Comparison of ENCODE assay signal across 1 cellular context in the genomic region with DNA sequence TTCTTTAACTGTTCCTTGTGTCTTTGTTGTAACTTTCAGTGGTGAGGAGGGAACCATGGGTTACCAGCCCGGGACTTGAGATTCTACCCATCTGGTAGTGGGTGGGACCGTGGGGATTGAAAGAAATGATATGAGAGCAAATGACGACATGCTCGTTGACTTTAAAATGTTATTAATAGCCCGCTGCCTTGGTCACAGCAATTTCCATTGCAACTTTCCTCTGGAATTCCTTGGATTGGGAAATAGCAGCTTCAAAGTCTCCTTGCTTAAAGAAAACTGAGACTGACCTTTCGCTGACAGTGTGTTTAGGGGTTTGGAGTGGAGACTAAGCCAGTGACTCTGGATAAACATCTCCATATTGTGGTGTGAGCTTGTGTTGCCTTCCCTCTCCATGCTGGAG.
TF ChIP-seq lines count a peak whose summit lies in the region.

No MANE protein-coding gene starts in this region.

TF ChIP-seq in GM23338, 12 proteins besides CTCF, POLR2A, EP300 and RAD21 (continued from another document):
- TF ChIP-seq, protein P1, sequence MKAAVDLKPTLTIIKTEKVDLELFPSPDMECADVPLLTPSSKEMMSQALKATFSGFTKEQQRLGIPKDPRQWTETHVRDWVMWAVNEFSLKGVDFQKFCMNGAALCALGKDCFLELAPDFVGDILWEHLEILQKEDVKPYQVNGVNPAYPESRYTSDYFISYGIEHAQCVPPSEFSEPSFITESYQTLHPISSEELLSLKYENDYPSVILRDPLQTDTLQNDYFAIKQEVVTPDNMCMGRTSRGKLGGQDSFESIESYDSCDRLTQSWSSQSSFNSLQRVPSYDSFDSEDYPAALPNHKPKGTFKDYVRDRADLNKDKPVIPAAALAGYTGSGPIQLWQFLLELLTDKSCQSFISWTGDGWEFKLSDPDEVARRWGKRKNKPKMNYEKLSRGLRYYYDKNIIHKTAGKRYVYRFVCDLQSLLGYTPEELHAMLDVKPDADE (IDR thresholded peaks at IDR 0.05), result no peak
- TF ChIP-seq, protein P2, sequence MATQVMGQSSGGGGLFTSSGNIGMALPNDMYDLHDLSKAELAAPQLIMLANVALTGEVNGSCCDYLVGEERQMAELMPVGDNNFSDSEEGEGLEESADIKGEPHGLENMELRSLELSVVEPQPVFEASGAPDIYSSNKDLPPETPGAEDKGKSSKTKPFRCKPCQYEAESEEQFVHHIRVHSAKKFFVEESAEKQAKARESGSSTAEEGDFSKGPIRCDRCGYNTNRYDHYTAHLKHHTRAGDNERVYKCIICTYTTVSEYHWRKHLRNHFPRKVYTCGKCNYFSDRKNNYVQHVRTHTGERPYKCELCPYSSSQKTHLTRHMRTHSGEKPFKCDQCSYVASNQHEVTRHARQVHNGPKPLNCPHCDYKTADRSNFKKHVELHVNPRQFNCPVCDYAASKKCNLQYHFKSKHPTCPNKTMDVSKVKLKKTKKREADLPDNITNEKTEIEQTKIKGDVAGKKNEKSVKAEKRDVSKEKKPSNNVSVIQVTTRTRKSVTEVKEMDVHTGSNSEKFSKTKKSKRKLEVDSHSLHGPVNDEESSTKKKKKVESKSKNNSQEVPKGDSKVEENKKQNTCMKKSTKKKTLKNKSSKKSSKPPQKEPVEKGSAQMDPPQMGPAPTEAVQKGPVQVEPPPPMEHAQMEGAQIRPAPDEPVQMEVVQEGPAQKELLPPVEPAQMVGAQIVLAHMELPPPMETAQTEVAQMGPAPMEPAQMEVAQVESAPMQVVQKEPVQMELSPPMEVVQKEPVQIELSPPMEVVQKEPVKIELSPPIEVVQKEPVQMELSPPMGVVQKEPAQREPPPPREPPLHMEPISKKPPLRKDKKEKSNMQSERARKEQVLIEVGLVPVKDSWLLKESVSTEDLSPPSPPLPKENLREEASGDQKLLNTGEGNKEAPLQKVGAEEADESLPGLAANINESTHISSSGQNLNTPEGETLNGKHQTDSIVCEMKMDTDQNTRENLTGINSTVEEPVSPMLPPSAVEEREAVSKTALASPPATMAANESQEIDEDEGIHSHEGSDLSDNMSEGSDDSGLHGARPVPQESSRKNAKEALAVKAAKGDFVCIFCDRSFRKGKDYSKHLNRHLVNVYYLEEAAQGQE (IDR thresholded peaks at IDR 0.05; ENCODE audit: unreplicated experiment), result no peak
- no peak for TF ChIP-seq ZNF114 (CRISPR knock-in tag; IDR thresholded peaks at IDR 0.05)
- TF ChIP-seq CREB1 (CRISPR knock-in tag; IDR thresholded peaks at IDR 0.05; ENCODE audit: low read depth), result no peak
- no peak for TF ChIP-seq JUNB (IDR thresholded peaks at IDR 0.05; ENCODE audit: unreplicated experiment)
- TF ChIP-seq POLR2AphosphoS5 (IDR thresholded peaks at IDR 0.05; ENCODE audit: low read depth), result no peak
- TF ChIP-seq STAT1 (IDR thresholded peaks at IDR 0.05; ENCODE audit: unreplicated experiment), result no peak
- no peak for TF ChIP-seq ZNF331 (CRISPR knock-in tag; IDR thresholded peaks at IDR 0.05; ENCODE audit: low read depth)
- TF ChIP-seq, protein P3, sequence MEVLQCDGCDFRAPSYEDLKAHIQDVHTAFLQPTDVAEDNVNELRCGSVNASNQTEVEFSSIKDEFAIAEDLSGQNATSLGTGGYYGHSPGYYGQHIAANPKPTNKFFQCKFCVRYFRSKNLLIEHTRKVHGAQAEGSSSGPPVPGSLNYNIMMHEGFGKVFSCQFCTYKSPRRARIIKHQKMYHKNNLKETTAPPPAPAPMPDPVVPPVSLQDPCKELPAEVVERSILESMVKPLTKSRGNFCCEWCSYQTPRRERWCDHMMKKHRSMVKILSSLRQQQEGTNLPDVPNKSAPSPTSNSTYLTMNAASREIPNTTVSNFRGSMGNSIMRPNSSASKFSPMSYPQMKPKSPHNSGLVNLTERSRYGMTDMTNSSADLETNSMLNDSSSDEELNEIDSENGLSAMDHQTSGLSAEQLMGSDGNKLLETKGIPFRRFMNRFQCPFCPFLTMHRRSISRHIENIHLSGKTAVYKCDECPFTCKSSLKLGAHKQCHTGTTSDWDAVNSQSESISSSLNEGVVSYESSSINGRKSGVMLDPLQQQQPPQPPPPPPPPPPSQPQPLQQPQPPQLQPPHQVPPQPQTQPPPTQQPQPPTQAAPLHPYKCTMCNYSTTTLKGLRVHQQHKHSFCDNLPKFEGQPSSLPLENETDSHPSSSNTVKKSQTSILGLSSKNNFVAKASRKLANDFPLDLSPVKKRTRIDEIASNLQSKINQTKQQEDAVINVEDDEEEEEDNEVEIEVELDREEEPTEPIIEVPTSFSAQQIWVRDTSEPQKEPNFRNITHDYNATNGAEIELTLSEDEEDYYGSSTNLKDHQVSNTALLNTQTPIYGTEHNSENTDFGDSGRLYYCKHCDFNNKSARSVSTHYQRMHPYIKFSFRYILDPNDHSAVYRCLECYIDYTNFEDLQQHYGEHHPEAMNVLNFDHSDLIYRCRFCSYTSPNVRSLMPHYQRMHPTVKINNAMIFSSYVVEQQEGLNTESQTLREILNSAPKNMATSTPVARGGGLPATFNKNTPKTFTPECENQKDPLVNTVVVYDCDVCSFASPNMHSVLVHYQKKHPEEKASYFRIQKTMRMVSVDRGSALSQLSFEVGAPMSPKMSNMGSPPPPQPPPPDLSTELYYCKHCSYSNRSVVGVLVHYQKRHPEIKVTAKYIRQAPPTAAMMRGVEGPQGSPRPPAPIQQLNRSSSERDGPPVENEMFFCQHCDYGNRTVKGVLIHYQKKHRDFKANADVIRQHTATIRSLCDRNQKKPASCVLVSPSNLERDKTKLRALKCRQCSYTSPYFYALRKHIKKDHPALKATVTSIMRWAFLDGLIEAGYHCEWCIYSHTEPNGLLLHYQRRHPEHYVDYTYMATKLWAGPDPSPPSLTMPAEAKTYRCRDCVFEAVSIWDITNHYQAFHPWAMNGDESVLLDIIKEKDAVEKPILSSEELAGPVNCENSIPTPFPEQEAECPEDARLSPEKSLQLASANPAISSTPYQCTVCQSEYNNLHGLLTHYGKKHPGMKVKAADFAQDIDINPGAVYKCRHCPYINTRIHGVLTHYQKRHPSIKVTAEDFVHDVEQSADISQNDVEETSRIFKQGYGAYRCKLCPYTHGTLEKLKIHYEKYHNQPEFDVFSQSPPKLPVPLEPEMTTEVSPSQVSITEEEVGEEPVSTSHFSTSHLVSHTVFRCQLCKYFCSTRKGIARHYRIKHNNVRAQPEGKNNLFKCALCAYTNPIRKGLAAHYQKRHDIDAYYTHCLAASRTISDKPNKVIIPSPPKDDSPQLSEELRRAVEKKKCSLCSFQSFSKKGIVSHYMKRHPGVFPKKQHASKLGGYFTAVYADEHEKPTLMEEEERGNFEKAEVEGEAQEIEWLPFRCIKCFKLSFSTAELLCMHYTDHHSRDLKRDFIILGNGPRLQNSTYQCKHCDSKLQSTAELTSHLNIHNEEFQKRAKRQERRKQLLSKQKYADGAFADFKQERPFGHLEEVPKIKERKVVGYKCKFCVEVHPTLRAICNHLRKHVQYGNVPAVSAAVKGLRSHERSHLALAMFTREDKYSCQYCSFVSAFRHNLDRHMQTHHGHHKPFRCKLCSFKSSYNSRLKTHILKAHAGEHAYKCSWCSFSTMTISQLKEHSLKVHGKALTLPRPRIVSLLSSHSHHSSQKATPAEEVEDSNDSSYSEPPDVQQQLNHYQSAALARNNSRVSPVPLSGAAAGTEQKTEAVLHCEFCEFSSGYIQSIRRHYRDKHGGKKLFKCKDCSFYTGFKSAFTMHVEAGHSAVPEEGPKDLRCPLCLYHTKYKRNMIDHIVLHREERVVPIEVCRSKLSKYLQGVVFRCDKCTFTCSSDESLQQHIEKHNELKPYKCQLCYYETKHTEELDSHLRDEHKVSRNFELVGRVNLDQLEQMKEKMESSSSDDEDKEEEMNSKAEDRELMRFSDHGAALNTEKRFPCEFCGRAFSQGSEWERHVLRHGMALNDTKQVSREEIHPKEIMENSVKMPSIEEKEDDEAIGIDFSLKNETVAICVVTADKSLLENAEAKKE (CRISPR knock-in tag; IDR thresholded peaks at IDR 0.05), result no peak
- no peak for TF ChIP-seq NANOG (IDR thresholded peaks at IDR 0.05; ENCODE audit: borderline replicate concordance)
- TF ChIP-seq EZH2phosphoT487 (IDR thresholded peaks at IDR 0.05; ENCODE audit: unreplicated experiment), result no peak
